In genomic region chr15:39618063-39618823, GRCh38 we compare ENCODE assay signal across 14 cellular contexts.
"Had no signal": no experiment of that assay in that cellular context is flagged by ENCODE, and none has a peak within 500 bp of the region (broad histone marks: within the 10 kb centered on the region; RNA-seq: fewer than 3 reads in every experiment).

No MANE protein-coding gene starts in this region.

- H3K36me3 ChIP-seq: thoracic aorta had no signal

- ATAC-seq: activated CD8-positive, alpha-beta T cell treated with anti-CD3 and anti-CD28 coated beads for 36 hours; activated naive CD4-positive, alpha-beta T cell treated with anti-CD3 and anti-CD28 coated beads, Interleukin-2, amount 50 U/mL, for 72 hours; activated T-cell treated with anti-CD3 and anti-CD28 coated beads, Interleukin-2, amount 50 U/mL, for 4 hours; natural killer cell treated with Interleukin-12 subunit alpha and Interleukin-12 subunit beta and Interleukin-15 and Interleukin-18, amount 100 ng/mL, for 72 hours; stimulated activated effector memory CD8-positive, alpha-beta T cell treated with anti-CD3 and anti-CD28 coated beads, Interleukin-12 subunit alpha, Interleukin-12 subunit beta, amount 100 ng/mL, for 72 hours; T-helper 17 cell had no signal

- DNase-seq: activated CD4-positive, alpha-beta T cell treated with anti-CD3 and anti-CD28 coated beads for 48 hours; activated CD8-positive, alpha-beta T cell treated with anti-CD3 and anti-CD28 coated beads for 36 hours; activated gamma-delta T cell; activated T-cell treated with anti-CD3 and anti-CD28 coated beads, Interleukin-2, amount 50 U/mL, for 4 hours; amygdala; dermis blood vessel endothelial cell; erythroblast; hypothalamus; stimulated activated CD4-positive, alpha-beta T cell treated with anti-CD3 and anti-CD28 coated beads, Interleukin-12 subunit alpha, Interleukin-12 subunit beta, amount 100 ng/mL, for 4 hours; T-helper 17 cell had no signal

- H3K4me3 ChIP-seq: thoracic aorta had no signal

- H3K27ac ChIP-seq: thoracic aorta had no signal
